In the genomic region with DNA sequence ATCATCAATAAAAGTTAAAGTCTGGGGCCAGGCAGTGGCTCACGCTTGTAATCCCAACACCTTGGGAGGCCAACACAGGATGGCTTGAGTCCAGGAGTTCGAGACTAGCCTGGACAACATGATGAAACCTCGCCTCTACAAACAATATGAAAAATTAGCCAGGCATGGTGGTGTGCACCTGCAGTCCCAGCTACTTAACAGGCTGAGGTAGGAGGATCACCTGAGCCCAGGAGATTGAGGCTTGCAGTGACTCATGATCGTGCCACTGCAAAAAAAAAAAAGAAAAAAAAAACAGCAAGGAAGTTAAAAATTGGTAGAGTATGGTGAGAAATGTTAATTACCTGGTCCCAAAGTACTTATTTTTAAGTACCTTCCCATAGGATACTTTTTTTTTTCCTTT, we compare ENCODE assay signal across 25 cellular contexts.
"Had no signal": no experiment of that assay in that cellular context is flagged by ENCODE, and none has a peak within 500 bp of the region (broad histone marks: within the 10 kb centered on the region; RNA-seq: fewer than 3 reads in every experiment).

No MANE protein-coding gene starts in this region.

- H3K4me1 ChIP-seq: ascending aorta, gastroesophageal sphincter, testis, uterus had no signal

- H3K27me3 ChIP-seq: ascending aorta, brain microvascular endothelial cell, esophagus muscularis mucosa, gastroesophageal sphincter, heart left ventricle, sigmoid colon, testis, uterus had no signal

- ATAC-seq: activated naive CD4-positive, alpha-beta T cell treated with anti-CD3 and anti-CD28 coated beads, Interleukin-2, amount 50 U/mL, for 72 hours; activated T-helper 17 cell treated with anti-CD3 and anti-CD28 coated beads, Interleukin-2, amount 50 U/mL, for 72 hours; gastroesophageal sphincter; heart left ventricle; left lobe of liver; lower lobe of right lung; naive thymus-derived CD4-positive, alpha-beta T cell had no signal

- H3K36me3 ChIP-seq: ascending aorta, brain microvascular endothelial cell, esophagus muscularis mucosa, gastroesophageal sphincter, heart left ventricle, lower lobe of right lung, sigmoid colon, uterus had no signal

- H3K9me3 ChIP-seq: ascending aorta, esophagus muscularis mucosa, gastroesophageal sphincter, heart left ventricle, lower lobe of right lung, sigmoid colon, testis, uterus had no signal

- H3K4me3 ChIP-seq: ascending aorta, esophagus muscularis mucosa, gastroesophageal sphincter, heart left ventricle, lower lobe of right lung, sigmoid colon, smooth muscle cell, testis, uterus had no signal

- DNase-seq: activated CD4-positive, alpha-beta T cell treated with anti-CD3 and anti-CD28 coated beads for 1 hour; activated CD4-positive, alpha-beta T cell treated with anti-CD3 and anti-CD28 coated beads, Interleukin-2, amount 50 U/mL, for 1 hour; activated CD8-positive, alpha-beta memory T cell treated with anti-CD3 and anti-CD28 coated beads, Interleukin-2, amount 50 U/mL, for 4 hours; activated T-cell treated with anti-CD3 and anti-CD28 coated beads, Interleukin-2, amount 50 U/mL, for 24 hours; brain microvascular endothelial cell; effector memory CD4-positive, alpha-beta T cell; heart left ventricle; islet precursor cell; lower lobe of right lung; naive thymus-derived CD4-positive, alpha-beta T cell; occipital lobe; posterior cingulate gyrus; sigmoid colon; stimulated activated CD4-positive, alpha-beta T cell treated with anti-CD3 and anti-CD28 coated beads, Interleukin-2, amount 100 ng/mL, for 48 hours; stimulated activated naive CD4-positive, alpha-beta T cell; T-helper 9 cell; testis; uterus had no signal

- H3K4me2 ChIP-seq: smooth muscle cell had no signal

- H3K27ac ChIP-seq: ascending aorta, brain microvascular endothelial cell, esophagus muscularis mucosa, gastroesophageal sphincter, heart left ventricle, lower lobe of right lung, sigmoid colon, testis, uterus had no signal
